ENCODE assay signal across 17 cellular contexts in genomic region chr6:62640749-62641148, GRCh38.
"Had no signal": no experiment of that assay in that cellular context is flagged by ENCODE, and none has a peak within 500 bp of the region (broad histone marks: within the 10 kb centered on the region; RNA-seq: fewer than 3 reads in every experiment).

No MANE protein-coding gene starts in this region.

- DNase-seq: activated B cell treated with CpG ODN at 0.5 μM for 24 hours; activated CD4-positive, alpha-beta T cell treated with anti-CD3 and anti-CD28 coated beads for 4 hours; activated CD8-positive, alpha-beta T cell treated with anti-CD3 and anti-CD28 coated beads for 36 hours; activated naive CD4-positive, alpha-beta T cell; activated naive CD8-positive, alpha-beta T cell treated with anti-CD3 and anti-CD28 coated beads for 36 hours; activated T-cell treated with anti-CD3 and anti-CD28 coated beads, Interleukin-2, amount 50 U/mL, for 1 hour; amniotic stem cell; effector memory CD8-positive, alpha-beta T cell; esophagus squamous epithelium; mesendoderm; natural killer cell; pancreas; stimulated activated CD4-positive, alpha-beta T cell treated with anti-CD3 and anti-CD28 coated beads, Interleukin-4, amount 100 ng/mL, for 1 hour; stimulated activated naive CD8-positive, alpha-beta T cell treated with anti-CD3 and anti-CD28 coated beads, Interleukin-15, amount 100 ng/mL, for 72 hours; upper lobe of left lung had no signal

- H3K4me3 ChIP-seq: cardiac muscle cell, esophagus squamous epithelium, pancreas, smooth muscle cell, upper lobe of left lung had no signal
